In genomic region chr15:38130739-38131498, GRCh38 we compare ENCODE assay signal across 8 cellular contexts.
A peak's percentile ranks its signal among the peaks of the same experiment; 100 is the strongest.
DNase-seq lines count a peak whose midpoint lies in the region; ATAC-seq and TF ChIP-seq lines count a peak whose summit lies in the region.

No MANE protein-coding gene starts in this region.

- H3K4me1 Mint-ChIP-seq in HFFc6 (ENCODE audit: low read depth), result peaks cover 52% of the 10 kb centered on the region
- H3K4me1 Mint-ChIP-seq in neural crest cell, result peaks cover 34% of the 10 kb centered on the region

- DNase-seq in CD1c-positive myeloid dendritic cell (ENCODE audit: extremely low spot score) (peak; percentile 94), HFFc6 (peak; percentile 96), epithelial cell of proximal tubule (ENCODE audit: low read depth) (peak; percentile 73), neural crest cell (ENCODE audit: low read depth, low spot score) (no peak), KG1 (lab: John Stamatoyannopoulos, UW) (no peak)
- DNase-seq in stimulated activated CD4-positive, alpha-beta T cell treated with anti-CD3 and anti-CD28 coated beads, Interleukin-2, amount 100 ng/mL, for 48 hours, result no peak

- H3K9me3 Mint-ChIP-seq in HFFc6 (no peaks in the 10 kb centered on the region), neural crest cell (peaks cover 3% of the 10 kb centered on the region)

- ATAC-seq in GM18498 (IDR thresholded peaks at IDR 0.05; ENCODE audit: unreplicated experiment), result no peak

- H3K27me3 Mint-ChIP-seq in HFFc6 (ENCODE audit: insufficient read depth), result no peaks in the 10 kb centered on the region
- H3K27me3 Mint-ChIP-seq in neural crest cell (ENCODE audit: low read depth), result no peaks in the 10 kb centered on the region

- H3K4me3 Mint-ChIP-seq in HFFc6 (peak overlapping the region; percentile 90), neural crest cell (peak overlapping the region; percentile 76)

- H3K36me3 Mint-ChIP-seq in HFFc6 (ENCODE audit: low read depth) (no peaks in the 10 kb centered on the region; the same call in 1 of the 2 replicates), neural crest cell (ENCODE audit: low read depth) (peaks cover 11% of the 10 kb centered on the region)

- peak overlapping the region; percentile 96 for H3K27ac Mint-ChIP-seq in HFFc6
- peak overlapping the region; percentile 97 for H3K27ac Mint-ChIP-seq in neural crest cell (ENCODE audit: unreplicated experiment)

- no peak overlapping the region for H3K4me3 ChIP-seq in epithelial cell of proximal tubule (ENCODE audit: low read depth, low read length)

- no peak for TF ChIP-seq CTCF in HFFc6 (IDR thresholded peaks at IDR 0.05)
- TF ChIP-seq CTCF in epithelial cell of proximal tubule (conservative IDR thresholded peaks at IDR 0.05; ENCODE audit: low read depth, low read length), result no peak
- no peak for TF ChIP-seq CTCF in neural crest cell (conservative IDR thresholded peaks at IDR 0.05)

TF ChIP-seq in PFSK-1, 5 proteins besides CTCF, POLR2A, EP300 and RAD21:
- peak; percentile 77; the same call in 1 of the 2 replicates for TF ChIP-seq TAF1 (IDR thresholded peaks at IDR 0.05; ENCODE audit: borderline replicate concordance, insufficient read depth, low read length)
- TF ChIP-seq POLR2AphosphoS5 (IDR thresholded peaks at IDR 0.05; ENCODE audit: low read depth, low read length), result peak; percentile 80
- TF ChIP-seq, protein P1, sequence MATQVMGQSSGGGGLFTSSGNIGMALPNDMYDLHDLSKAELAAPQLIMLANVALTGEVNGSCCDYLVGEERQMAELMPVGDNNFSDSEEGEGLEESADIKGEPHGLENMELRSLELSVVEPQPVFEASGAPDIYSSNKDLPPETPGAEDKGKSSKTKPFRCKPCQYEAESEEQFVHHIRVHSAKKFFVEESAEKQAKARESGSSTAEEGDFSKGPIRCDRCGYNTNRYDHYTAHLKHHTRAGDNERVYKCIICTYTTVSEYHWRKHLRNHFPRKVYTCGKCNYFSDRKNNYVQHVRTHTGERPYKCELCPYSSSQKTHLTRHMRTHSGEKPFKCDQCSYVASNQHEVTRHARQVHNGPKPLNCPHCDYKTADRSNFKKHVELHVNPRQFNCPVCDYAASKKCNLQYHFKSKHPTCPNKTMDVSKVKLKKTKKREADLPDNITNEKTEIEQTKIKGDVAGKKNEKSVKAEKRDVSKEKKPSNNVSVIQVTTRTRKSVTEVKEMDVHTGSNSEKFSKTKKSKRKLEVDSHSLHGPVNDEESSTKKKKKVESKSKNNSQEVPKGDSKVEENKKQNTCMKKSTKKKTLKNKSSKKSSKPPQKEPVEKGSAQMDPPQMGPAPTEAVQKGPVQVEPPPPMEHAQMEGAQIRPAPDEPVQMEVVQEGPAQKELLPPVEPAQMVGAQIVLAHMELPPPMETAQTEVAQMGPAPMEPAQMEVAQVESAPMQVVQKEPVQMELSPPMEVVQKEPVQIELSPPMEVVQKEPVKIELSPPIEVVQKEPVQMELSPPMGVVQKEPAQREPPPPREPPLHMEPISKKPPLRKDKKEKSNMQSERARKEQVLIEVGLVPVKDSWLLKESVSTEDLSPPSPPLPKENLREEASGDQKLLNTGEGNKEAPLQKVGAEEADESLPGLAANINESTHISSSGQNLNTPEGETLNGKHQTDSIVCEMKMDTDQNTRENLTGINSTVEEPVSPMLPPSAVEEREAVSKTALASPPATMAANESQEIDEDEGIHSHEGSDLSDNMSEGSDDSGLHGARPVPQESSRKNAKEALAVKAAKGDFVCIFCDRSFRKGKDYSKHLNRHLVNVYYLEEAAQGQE (IDR thresholded peaks at IDR 0.05; ENCODE audit: insufficient read depth in 1 of 2, low read depth in 2 of 2, low read length in 2 of 2), result peak in 1 of 2 experiments; percentile 79; a peak in 2 of 4 replicates
- peak; percentile 90 for TF ChIP-seq FOXP2 (optimal IDR thresholded peaks at IDR 0.05; ENCODE audit: borderline replicate concordance, extremely low read depth, extremely low read length, insufficient read depth)
- peak; percentile 97; the same call in 1 of the 2 replicates for TF ChIP-seq SIN3A (IDR thresholded peaks at IDR 0.05; ENCODE audit: borderline replicate concordance, insufficient read depth, low read length)

Comparison
In these comparisons a context has a peak if more than half of its experiments do, and no peak if none do; other contexts are left out.
1. DNase-seq: peak in CD1c-positive myeloid dendritic cell (single experiment), HFFc6 (single experiment) and epithelial cell of proximal tubule (single experiment); none in neural crest cell (single experiment), KG1 (single experiment) and stimulated activated CD4-positive, alpha-beta T cell treated with anti-CD3 and anti-CD28 coated beads, Interleukin-2, amount 100 ng/mL, for 48 hours (0 of 2).